In the genomic region with DNA sequence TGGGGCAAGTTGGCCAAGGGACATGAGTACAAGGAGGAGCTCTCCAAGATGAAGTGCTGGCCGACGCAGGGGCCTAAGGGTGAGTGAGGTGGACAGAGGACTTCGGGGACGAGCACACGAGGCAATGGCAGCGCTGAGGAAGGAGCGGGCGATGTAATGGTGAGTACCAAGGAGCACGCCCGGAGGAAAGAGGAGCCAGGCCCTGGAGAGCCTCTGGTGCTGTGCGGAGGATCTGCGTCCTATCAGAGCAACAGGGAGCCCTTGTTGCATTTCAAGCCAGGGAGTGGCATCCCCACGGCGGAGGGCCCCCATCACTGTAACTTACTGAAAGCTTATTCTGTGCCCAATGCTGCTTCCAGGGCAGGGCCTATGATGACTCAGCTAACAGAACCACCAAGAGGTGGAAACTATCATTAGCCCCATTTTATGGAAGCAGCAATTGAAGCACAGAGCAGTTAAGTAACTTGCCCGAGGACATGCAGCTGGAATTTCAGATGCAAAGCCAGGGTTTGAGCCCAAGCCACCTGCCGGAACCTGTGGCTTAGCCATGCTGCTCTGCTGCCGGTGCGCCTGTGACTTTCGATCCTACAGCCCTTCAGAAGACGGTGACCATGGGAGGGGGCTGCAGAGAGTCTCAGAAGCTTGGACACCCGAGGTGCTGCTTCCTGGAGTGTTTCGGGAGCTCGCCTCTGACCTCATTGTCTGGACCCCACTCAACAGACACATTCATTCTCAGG, we compare ENCODE assay signal across 38 cellular contexts. TPM values are rescaled to one million over a fixed set of nuclear protein-coding genes. Genes with fewer than 3 reads are reported as not detected.
"Had no signal": no experiment of that assay in that cellular context is flagged by ENCODE, and none has a peak within 500 bp of the region (broad histone marks: within the 10 kb centered on the region; RNA-seq: fewer than 3 reads in every experiment).

No MANE protein-coding gene starts in this region.

- DNase-seq: activated CD4-positive, alpha-beta memory T cell treated with anti-CD3 and anti-CD28 coated beads, Interleukin-2, amount 10 ng/mL, durations not matched to agents 7 days and 5 days; activated CD4-positive, alpha-beta T cell treated with anti-CD3 and anti-CD28 coated beads for 1 hour; activated CD4-positive, alpha-beta T cell treated with anti-CD3 and anti-CD28 coated beads for 48 hours; activated CD4-positive, CD25-positive, alpha-beta regulatory T cell; activated CD8-positive, alpha-beta memory T cell treated with anti-CD3 and anti-CD28 coated beads for 24 hours; activated CD8-positive, alpha-beta memory T cell treated with anti-CD3 and anti-CD28 coated beads, Interleukin-2, amount 10 ng/mL, durations not matched to agents 7 days and 5 days; activated CD8-positive, alpha-beta memory T cell treated with anti-CD3 and anti-CD28 coated beads, Interleukin-2, amount 50 U/mL, for 48 hours; activated effector memory CD4-positive, alpha-beta T cell treated with Interleukin-2 at 50 U/mL for 16 hours; activated naive CD4-positive, alpha-beta T cell treated with anti-CD3 and anti-CD28 coated beads, Interleukin-2, amount 10 ng/mL, durations not matched to agents 7 days and 5 days; activated naive CD8-positive, alpha-beta T cell treated with anti-CD3 and anti-CD28 coated beads, Interleukin-2, amount 50 U/mL, for 24 hours; activated T-cell treated with anti-CD3 and anti-CD28 coated beads, Interleukin-2, amount 50 U/mL, for 48 hours; aorta; brain microvascular endothelial cell; central memory CD4-positive, alpha-beta T cell; Karpas-422; KBM-7; NCI-H1105 treated with DMSO at 0.1 percent for 48 hours; NCI-H1436 treated with DMSO at 0.1 percent for 48 hours; NCI-H1694 treated with DMSO at 0.1 percent for 48 hours; NCI-H2029; NCI-H345; NCI-H524 treated with DMSO at 0.1 percent for 48 hours; NCI-H748 treated with DMSO at 0.1 percent for 48 hours; PC-9; SIG-M5; T-helper 1 cell; T-helper 2 cell; T-helper 9 cell; WERI-Rb-1 had no signal

- H3K36me3 Mint-ChIP-seq: activated CD8-positive, alpha-beta memory T cell treated with anti-CD3 and anti-CD28 coated beads, Interleukin-2, amount 10 ng/mL, durations not matched to agents 7 days and 5 days; activated naive CD4-positive, alpha-beta T cell treated with anti-CD3 and anti-CD28 coated beads, Interleukin-2, amount 10 ng/mL, durations not matched to agents 7 days and 5 days; activated naive CD8-positive, alpha-beta T cell had no signal

- H2AFZ ChIP-seq: PC-9 had no signal

- H3K4me3 ChIP-seq: PC-9 had no signal

- H3K9me3 Mint-ChIP-seq: activated CD4-positive, alpha-beta memory T cell treated with anti-CD3 and anti-CD28 coated beads, Interleukin-2, amount 10 ng/mL, durations not matched to agents 7 days and 5 days; activated naive CD4-positive, alpha-beta T cell treated with anti-CD3 and anti-CD28 coated beads, Interleukin-2, amount 10 ng/mL, durations not matched to agents 7 days and 5 days; activated naive CD8-positive, alpha-beta T cell treated with anti-CD3 and anti-CD28 coated beads, Interleukin-2, amount 50 U/mL, for 24 hours had no signal

- H3K27ac Mint-ChIP-seq: activated CD4-positive, alpha-beta memory T cell treated with anti-CD3 and anti-CD28 coated beads, Interleukin-2, amount 10 ng/mL, durations not matched to agents 7 days and 5 days; activated CD8-positive, alpha-beta memory T cell treated with anti-CD3 and anti-CD28 coated beads, Interleukin-2, amount 10 ng/mL, durations not matched to agents 7 days and 5 days; activated naive CD4-positive, alpha-beta T cell treated with anti-CD3 and anti-CD28 coated beads, Interleukin-2, amount 10 ng/mL, durations not matched to agents 7 days and 5 days; activated naive CD8-positive, alpha-beta T cell; activated naive CD8-positive, alpha-beta T cell treated with anti-CD3 and anti-CD28 coated beads, Interleukin-2, amount 50 U/mL, for 24 hours had no signal

- H3K27me3 ChIP-seq: brain microvascular endothelial cell had no signal

- FAIRE-seq: RCC 7860 had no signal

- H3K4me2 ChIP-seq: PC-9 had no signal

- H3K4me1 Mint-ChIP-seq: activated CD4-positive, alpha-beta memory T cell treated with anti-CD3 and anti-CD28 coated beads, Interleukin-2, amount 10 ng/mL, durations not matched to agents 7 days and 5 days; activated CD8-positive, alpha-beta memory T cell treated with anti-CD3 and anti-CD28 coated beads, Interleukin-2, amount 10 ng/mL, durations not matched to agents 7 days and 5 days; activated naive CD4-positive, alpha-beta T cell treated with anti-CD3 and anti-CD28 coated beads, Interleukin-2, amount 10 ng/mL, durations not matched to agents 7 days and 5 days; activated naive CD8-positive, alpha-beta T cell treated with anti-CD3 and anti-CD28 coated beads, Interleukin-2, amount 50 U/mL, for 24 hours had no signal

- H3K4me3 Mint-ChIP-seq: activated CD4-positive, alpha-beta memory T cell treated with anti-CD3 and anti-CD28 coated beads, Interleukin-2, amount 10 ng/mL, durations not matched to agents 7 days and 5 days; activated CD8-positive, alpha-beta memory T cell treated with anti-CD3 and anti-CD28 coated beads, Interleukin-2, amount 10 ng/mL, durations not matched to agents 7 days and 5 days; activated naive CD4-positive, alpha-beta T cell treated with anti-CD3 and anti-CD28 coated beads, Interleukin-2, amount 10 ng/mL, durations not matched to agents 7 days and 5 days; activated naive CD8-positive, alpha-beta T cell; activated naive CD8-positive, alpha-beta T cell treated with anti-CD3 and anti-CD28 coated beads, Interleukin-2, amount 50 U/mL, for 24 hours had no signal

- ATAC-seq: activated CD8-positive, alpha-beta memory T cell treated with anti-CD3 and anti-CD28 coated beads, Interleukin-2, amount 10 ng/mL, durations not matched to agents 7 days and 5 days; activated naive CD8-positive, alpha-beta T cell treated with anti-CD3 and anti-CD28 coated beads, Interleukin-2, amount 50 U/mL, for 24 hours; Right ventricle myocardium inferior; SK-N-SH treated with all-trans-retinoic acid at 6 μM for 48 hours had no signal

- H3K36me3 ChIP-seq: brain microvascular endothelial cell, WERI-Rb-1 had no signal

- H3K27ac ChIP-seq: brain microvascular endothelial cell, PC-9, RWPE1, WERI-Rb-1 had no signal

RNA-seq across cellular contexts. Expression of gene AJAP1, which starts 17.6 kb away (rescaled TPM):
- total RNA-seq: activated CD4-positive, alpha-beta memory T cell treated with anti-CD3 and anti-CD28 coated beads, Interleukin-2, amount 10 ng/mL, durations not matched to agents 7 days and 5 days; activated CD8-positive, alpha-beta memory T cell treated with anti-CD3 and anti-CD28 coated beads, Interleukin-2, amount 10 ng/mL, durations not matched to agents 7 days and 5 days; MCF 10A; NCI-H460; OCI-LY7; PC-9; Right ventricle myocardium inferior; SK-MEL-5 had no signal
- polyA plus RNA-seq: aorta had no signal
